ENCODE assay signal across 28 cellular contexts in genomic region chr11:117969160-117969991, GRCh38. TPM values are rescaled to one million over a fixed set of nuclear protein-coding genes. Genes with fewer than 3 reads are reported as not detected.
DNase-seq lines count a peak whose midpoint lies in the region; ATAC-seq and TF ChIP-seq lines count a peak whose summit lies in the region.
"Had no signal": no experiment of that assay in that cellular context is flagged by ENCODE, and none has a peak within 500 bp of the region (broad histone marks: within the 10 kb centered on the region; RNA-seq: fewer than 3 reads in every experiment).

No MANE protein-coding gene starts in this region.

- H4K20me1 ChIP-seq in neural progenitor cell (ENCODE audit: low read depth) = no peaks in the 10 kb centered on the region

- H3K27ac ChIP-seq in CD4-positive, alpha-beta memory T cell (ENCODE audit: low read depth, low read length) = no peak overlapping the region
- H3K27ac ChIP-seq in naive thymus-derived CD4-positive, alpha-beta T cell (ENCODE audit: low read depth, low read length) = no peak overlapping the region
- H3K27ac ChIP-seq in neural progenitor cell = no peak overlapping the region
- H3K27ac ChIP-seq: 22Rv1, foreskin keratinocyte, tibial artery had no signal

- H3K27me3 ChIP-seq in CD4-positive, alpha-beta memory T cell (ENCODE audit: insufficient read depth, low read length) = no peaks in the 10 kb centered on the region
- no peaks in the 10 kb centered on the region for H3K27me3 ChIP-seq in naive thymus-derived CD4-positive, alpha-beta T cell (ENCODE audit: control insufficient read depth in 2 of 2, insufficient read depth in 2 of 2, low read length in 2 of 2)
- no peaks in the 10 kb centered on the region for H3K27me3 ChIP-seq in neural progenitor cell

- TF ChIP-seq CTCF in glutamatergic neuron (IDR thresholded peaks at IDR 0.05; ENCODE audit: partially characterized antibody, unreplicated experiment) (no peak), endothelial cell (IDR thresholded peaks at IDR 0.05; ENCODE audit: unreplicated experiment) (no peak), neural progenitor cell (IDR thresholded peaks at IDR 0.05) (no peak)

- peaks cover 13% of the 10 kb centered on the region for H3K36me3 Mint-ChIP-seq in T-helper 1 cell treated with Interleukin-12 subunit alpha and Interleukin-12 subunit beta and Interleukin-4 antibody, amounts not matched to agents 30 μg/mL and 1 μg/mL, for 36 hours (ENCODE audit: low read depth)
- no peaks in the 10 kb centered on the region for H3K36me3 Mint-ChIP-seq in CD4-positive, alpha-beta memory T cell
- peaks cover 3% of the 10 kb centered on the region for H3K36me3 Mint-ChIP-seq in activated naive CD8-positive, alpha-beta T cell treated with anti-CD3 and anti-CD28 coated beads for 36 hours
- H3K36me3 Mint-ChIP-seq in naive thymus-derived CD4-positive, alpha-beta T cell = peaks cover 0 to 30% (median 0%) of the 10 kb centered on the region in 5 donors
- no peaks in the 10 kb centered on the region for H3K36me3 Mint-ChIP-seq in glutamatergic neuron (ENCODE audit: unreplicated experiment)
- no peaks in the 10 kb centered on the region for H3K36me3 Mint-ChIP-seq in endothelial cell (ENCODE audit: low read depth, unreplicated experiment)
- H3K36me3 Mint-ChIP-seq in neural progenitor cell = no peaks in the 10 kb centered on the region

- no peaks in the 10 kb centered on the region for H3K9me3 ChIP-seq in CD4-positive, alpha-beta memory T cell (ENCODE audit: control insufficient read depth in 1 of 2, low read length in 2 of 2)
- no peaks in the 10 kb centered on the region for H3K9me3 ChIP-seq in naive thymus-derived CD4-positive, alpha-beta T cell (ENCODE audit: control insufficient read depth in 2 of 3, low read length in 3 of 3)
- no peaks in the 10 kb centered on the region for H3K9me3 ChIP-seq in neural progenitor cell (ENCODE audit: low read depth)
- H3K9me3 ChIP-seq: HAP-1, tibial artery had no signal

- peak; percentile 39 for ATAC-seq in naive thymus-derived CD4-positive, alpha-beta T cell
- ATAC-seq: foreskin keratinocyte, Panc1 had no signal

- CTCF ChIA-PET in CD4-positive, alpha-beta memory T cell (lab: Charles Lee; ENCODE audit: partially characterized antibody) = interaction anchor here (0.8 to 24.4 kb wide), 4 partner anchors 8 to 85 kb away, joined by 3 to 402 read pairs (median 4); no protein-coding TSS in a partner anchor
- CTCF ChIA-PET in naive thymus-derived CD4-positive, alpha-beta T cell (lab: Charles Lee) = interaction anchor here (0.7 to 2.3 kb wide), 3 partner anchors 18 to 84 kb away, joined by 3 to 8 read pairs (median 4); no protein-coding TSS in a partner anchor

- intact Hi-C loops in CD4-positive, alpha-beta memory T cell (cut with micrococcal nuclease) = no loop called here
- intact Hi-C loops in naive thymus-derived CD4-positive, alpha-beta T cell (cut with micrococcal nuclease) = no loop called here

- no peak overlapping the region for H3K4me3 ChIP-seq in CD4-positive, alpha-beta memory T cell (ENCODE audit: low read length in 2 of 2)
- H3K4me3 ChIP-seq in naive thymus-derived CD4-positive, alpha-beta T cell (ENCODE audit: low read length) = no peak overlapping the region
- no peak overlapping the region for H3K4me3 ChIP-seq in neural progenitor cell
- H3K4me3 ChIP-seq: HAP-1, tibial artery had no signal

- no peaks in the 10 kb centered on the region for H3K79me2 ChIP-seq in neural progenitor cell (ENCODE audit: low read depth)

- POLR2A ChIA-PET in CD4-positive, alpha-beta memory T cell (lab: Charles Lee; ENCODE audit: partially characterized antibody) = interaction anchor here (2.0 to 51.5 kb wide), 4 partner anchors 10 to 77 kb away, joined by 11 to 2125 read pairs (median 885); partner anchors contain the start of gene IL10RA
- POLR2A ChIA-PET in naive thymus-derived CD4-positive, alpha-beta T cell (lab: Charles Lee) = interaction anchor here (0.8 to 5.4 kb wide), 3 partner anchors 9 to 16 kb away, joined by 3 to 43 read pairs (median 6); no protein-coding TSS in a partner anchor

- H3F3A ChIP-seq in neural progenitor cell (ENCODE audit: low read depth) = no peaks in the 10 kb centered on the region

- H3K27ac Mint-ChIP-seq in T-helper 1 cell treated with Interleukin-12 subunit alpha and Interleukin-12 subunit beta and Interleukin-4 antibody, amounts not matched to agents 30 μg/mL and 1 μg/mL, for 36 hours = peak overlapping the region; percentile 36
- H3K27ac Mint-ChIP-seq in CD4-positive, alpha-beta memory T cell = peak overlapping the region in 6 of 7 donors; percentile 19 to 77 (median 58)
- H3K27ac Mint-ChIP-seq in activated naive CD8-positive, alpha-beta T cell treated with anti-CD3 and anti-CD28 coated beads for 36 hours = peak overlapping the region; percentile 43
- peak overlapping the region in 3 of 9 donors; percentile 6 to 53 (median 43) for H3K27ac Mint-ChIP-seq in naive thymus-derived CD4-positive, alpha-beta T cell
- no peak overlapping the region for H3K27ac Mint-ChIP-seq in glutamatergic neuron (ENCODE audit: unreplicated experiment)
- no peak overlapping the region for H3K27ac Mint-ChIP-seq in endothelial cell (ENCODE audit: unreplicated experiment)
- H3K27ac Mint-ChIP-seq in neural progenitor cell = no peak overlapping the region
- H3K27ac Mint-ChIP-seq: activated B cell treated with CpG ODN at 0.5 μM for 24 hours had no signal

- H3K36me3 ChIP-seq in CD4-positive, alpha-beta memory T cell (ENCODE audit: insufficient read depth, low read length) = no peaks in the 10 kb centered on the region
- H3K36me3 ChIP-seq in naive thymus-derived CD4-positive, alpha-beta T cell (ENCODE audit: control insufficient read depth in 2 of 3, insufficient read depth in 3 of 3, low read length in 3 of 3) = no peaks in the 10 kb centered on the region
- no peaks in the 10 kb centered on the region for H3K36me3 ChIP-seq in neural progenitor cell
- H3K36me3 ChIP-seq: HAP-1, tibial artery had no signal

- H3K9me3 Mint-ChIP-seq in T-helper 1 cell treated with Interleukin-12 subunit alpha and Interleukin-12 subunit beta and Interleukin-4 antibody, amounts not matched to agents 30 μg/mL and 1 μg/mL, for 36 hours = no peaks in the 10 kb centered on the region
- H3K9me3 Mint-ChIP-seq in CD4-positive, alpha-beta memory T cell = peaks cover 0 to 2% (median 0%) of the 10 kb centered on the region in 8 donors
- no peaks in the 10 kb centered on the region for H3K9me3 Mint-ChIP-seq in activated naive CD8-positive, alpha-beta T cell treated with anti-CD3 and anti-CD28 coated beads for 36 hours
- peaks cover 0 to 2% (median 0%) of the 10 kb centered on the region in 11 donors for H3K9me3 Mint-ChIP-seq in naive thymus-derived CD4-positive, alpha-beta T cell
- H3K9me3 Mint-ChIP-seq in glutamatergic neuron (ENCODE audit: unreplicated experiment) (no peaks in the 10 kb centered on the region), endothelial cell (ENCODE audit: unreplicated experiment) (no peaks in the 10 kb centered on the region), neural progenitor cell (no peaks in the 10 kb centered on the region)
- H3K9me3 Mint-ChIP-seq: activated B cell treated with CpG ODN at 0.5 μM for 24 hours; activated T-cell treated with anti-CD3 and anti-CD28 coated beads, Interleukin-2, amount 50 U/mL, for 4 hours; IgD-negative memory B cell had no signal

- H3K4me1 ChIP-seq in CD4-positive, alpha-beta memory T cell (ENCODE audit: insufficient read depth, low read length) = peaks cover 62% of the 10 kb centered on the region
- H3K4me1 ChIP-seq in naive thymus-derived CD4-positive, alpha-beta T cell (ENCODE audit: control insufficient read depth in 2 of 2, insufficient read depth in 2 of 2, low read length in 2 of 2) = peaks cover 48% of the 10 kb centered on the region in 2 donors
- H3K4me1 ChIP-seq in neural progenitor cell = no peaks in the 10 kb centered on the region
- H3K4me1 ChIP-seq: foreskin keratinocyte, HAP-1, tibial artery had no signal

- H3K4me1 Mint-ChIP-seq in T-helper 1 cell treated with Interleukin-12 subunit alpha and Interleukin-12 subunit beta and Interleukin-4 antibody, amounts not matched to agents 30 μg/mL and 1 μg/mL, for 36 hours (ENCODE audit: low read depth) = peaks cover 51% of the 10 kb centered on the region
- H3K4me1 Mint-ChIP-seq in CD4-positive, alpha-beta memory T cell = peaks cover 47 to 61% (median 57%) of the 10 kb centered on the region in 4 donors
- peaks cover 55% of the 10 kb centered on the region for H3K4me1 Mint-ChIP-seq in activated naive CD8-positive, alpha-beta T cell treated with anti-CD3 and anti-CD28 coated beads for 36 hours
- H3K4me1 Mint-ChIP-seq in naive thymus-derived CD4-positive, alpha-beta T cell = peaks cover 38 to 63% (median 59%) of the 10 kb centered on the region in 7 donors
- H3K4me1 Mint-ChIP-seq in glutamatergic neuron (ENCODE audit: low read depth, unreplicated experiment) = no peaks in the 10 kb centered on the region
- H3K4me1 Mint-ChIP-seq in endothelial cell (ENCODE audit: unreplicated experiment) = peaks cover 42% of the 10 kb centered on the region
- peaks cover 3% of the 10 kb centered on the region for H3K4me1 Mint-ChIP-seq in neural progenitor cell

- DNase-seq in T-helper 1 cell (no peak), glutamatergic neuron (no peak), endothelial cell (ENCODE audit: low spot score) (no peak), neural progenitor cell (ENCODE audit: low spot score) (no peak)
- no peak for DNase-seq in CD4-positive, alpha-beta memory T cell
- DNase-seq in activated naive CD8-positive, alpha-beta T cell treated with anti-CD3 and anti-CD28 coated beads for 36 hours = no peak
- DNase-seq in naive thymus-derived CD4-positive, alpha-beta T cell = no peak
- DNase-seq: activated B cell treated with CpG ODN at 0.5 μM for 24 hours; activated naive CD4-positive, alpha-beta T cell; activated T-cell treated with anti-CD3 and anti-CD28 coated beads, Interleukin-2, amount 50 U/mL, for 4 hours; amniotic stem cell; COR-L47; effector CD8-positive, alpha-beta T cell; foreskin keratinocyte; mammary epithelial cell; NCI-H1092 treated with DMSO at 0.1 percent for 48 hours; NCI-H2029 treated with DMSO at 0.1 percent for 48 hours; NCI-H2227 treated with DMSO at 0.1 percent for 48 hours; NCI-H526 treated with DMSO at 0.1 percent for 48 hours; occipital lobe; SHP77 had no signal

- no peak overlapping the region for H3K9ac ChIP-seq in neural progenitor cell

- no peak overlapping the region for H3K4me2 ChIP-seq in neural progenitor cell

- H3K4me3 Mint-ChIP-seq in T-helper 1 cell treated with Interleukin-12 subunit alpha and Interleukin-12 subunit beta and Interleukin-4 antibody, amounts not matched to agents 30 μg/mL and 1 μg/mL, for 36 hours = no peak overlapping the region
- H3K4me3 Mint-ChIP-seq in CD4-positive, alpha-beta memory T cell = peak overlapping the region in 7 of 8 donors; percentile 1 to 89 (median 56)
- H3K4me3 Mint-ChIP-seq in activated naive CD8-positive, alpha-beta T cell treated with anti-CD3 and anti-CD28 coated beads for 36 hours = no peak overlapping the region
- peak overlapping the region in 5 of 10 donors; percentile 17 to 80 (median 52) for H3K4me3 Mint-ChIP-seq in naive thymus-derived CD4-positive, alpha-beta T cell
- H3K4me3 Mint-ChIP-seq in glutamatergic neuron (ENCODE audit: unreplicated experiment) (no peak overlapping the region), endothelial cell (ENCODE audit: unreplicated experiment) (no peak overlapping the region), neural progenitor cell (no peak overlapping the region)
- H3K4me3 Mint-ChIP-seq: activated B cell treated with CpG ODN at 0.5 μM for 24 hours; activated T-cell treated with anti-CD3 and anti-CD28 coated beads, Interleukin-2, amount 50 U/mL, for 4 hours had no signal

- no peaks in the 10 kb centered on the region for H3K27me3 Mint-ChIP-seq in T-helper 1 cell treated with Interleukin-12 subunit alpha and Interleukin-12 subunit beta and Interleukin-4 antibody, amounts not matched to agents 30 μg/mL and 1 μg/mL, for 36 hours (ENCODE audit: low read depth)
- no peaks in the 10 kb centered on the region for H3K27me3 Mint-ChIP-seq in CD4-positive, alpha-beta memory T cell
- no peaks in the 10 kb centered on the region for H3K27me3 Mint-ChIP-seq in activated naive CD8-positive, alpha-beta T cell treated with anti-CD3 and anti-CD28 coated beads for 36 hours
- no peaks in the 10 kb centered on the region for H3K27me3 Mint-ChIP-seq in naive thymus-derived CD4-positive, alpha-beta T cell
- H3K27me3 Mint-ChIP-seq in glutamatergic neuron (ENCODE audit: unreplicated experiment) (no peaks in the 10 kb centered on the region), endothelial cell (ENCODE audit: unreplicated experiment) (peaks cover 2% of the 10 kb centered on the region), neural progenitor cell (ENCODE audit: insufficient read depth, low read depth) (peaks cover 2% of the 10 kb centered on the region)
- H3K27me3 Mint-ChIP-seq: activated B cell treated with CpG ODN at 0.5 μM for 24 hours, IgD-negative memory B cell had no signal

- no peak overlapping the region for H2AFZ ChIP-seq in neural progenitor cell (replicated peaks)

RNA-seq across cellular contexts. Expression of gene IL10RA, which starts 16.8 kb away (rescaled TPM):
- 100 to 1,000 TPM; 398 to 406 TPM for total RNA-seq in CD4-positive, alpha-beta memory T cell
- 100 to 1,000 TPM; 362 to 468 TPM for polyA plus RNA-seq in CD4-positive, alpha-beta memory T cell
- total RNA-seq in activated naive CD8-positive, alpha-beta T cell treated with anti-CD3 and anti-CD28 coated beads for 36 hours = 10 to 100 TPM; 39.6 to 41.2 TPM
- total RNA-seq in naive thymus-derived CD4-positive, alpha-beta T cell = 100 to 1,000 TPM; 154 to 300 (median 184) TPM
- polyA plus RNA-seq in naive thymus-derived CD4-positive, alpha-beta T cell = 100 to 1,000 TPM in 1 of 2 donors, 10 to 100 TPM in 1; 85.2 to 163 TPM
- total RNA-seq in glutamatergic neuron (ENCODE audit: unreplicated experiment) (5.8 TPM), endothelial cell (ENCODE audit: unreplicated experiment) (0.82 TPM), neural progenitor cell (ENCODE audit: low replicate concordance) (0.12 TPM in 1 of 2 replicates, not detected in the other)
- total RNA-seq: mammary epithelial cell had no signal
- polyA plus RNA-seq: foreskin keratinocyte had no signal

RNA-seq across cellular contexts. Expression of gene TMPRSS13, which starts 40.2 kb away (rescaled TPM):
- total RNA-seq in CD4-positive, alpha-beta memory T cell = 1 to 10 TPM; 3.7 to 4.0 TPM
- polyA plus RNA-seq in CD4-positive, alpha-beta memory T cell = under 1 TPM; 0.45 to 0.94 TPM
- total RNA-seq in activated naive CD8-positive, alpha-beta T cell treated with anti-CD3 and anti-CD28 coated beads for 36 hours = 1 to 10 TPM; 1.9 to 3.4 TPM
- 1 to 10 TPM; 2.4 to 4.1 (median 3.1) TPM for total RNA-seq in naive thymus-derived CD4-positive, alpha-beta T cell
- polyA plus RNA-seq in naive thymus-derived CD4-positive, alpha-beta T cell = under 1 TPM; 0.47 to 0.66 TPM
- total RNA-seq in glutamatergic neuron (ENCODE audit: unreplicated experiment) = 0.32 TPM
- total RNA-seq in endothelial cell (ENCODE audit: unreplicated experiment) = 1.8 TPM
- total RNA-seq in neural progenitor cell (ENCODE audit: low replicate concordance) = 0.22 TPM in 1 of 2 replicates, not detected in the other
- total RNA-seq: pulmonary artery endothelial cell had no signal

Comparison
In these comparisons a context has a peak if more than half of its experiments do, and no peak if none do; other contexts are left out.
1. H3K27ac Mint-ChIP-seq: peak in T-helper 1 cell treated with Interleukin-12 subunit alpha and Interleukin-12 subunit beta and Interleukin-4 antibody, amounts not matched to agents 30 μg/mL and 1 μg/mL, for 36 hours (single experiment), CD4-positive, alpha-beta memory T cell (6 of 7) and activated naive CD8-positive, alpha-beta T cell treated with anti-CD3 and anti-CD28 coated beads for 36 hours (single experiment); none in glutamatergic neuron (single experiment), endothelial cell (single experiment) and neural progenitor cell (single experiment).
2. H3K4me3 Mint-ChIP-seq: peak in CD4-positive, alpha-beta memory T cell (7 of 8); none in T-helper 1 cell treated with Interleukin-12 subunit alpha and Interleukin-12 subunit beta and Interleukin-4 antibody, amounts not matched to agents 30 μg/mL and 1 μg/mL, for 36 hours (single experiment), activated naive CD8-positive, alpha-beta T cell treated with anti-CD3 and anti-CD28 coated beads for 36 hours (single experiment), glutamatergic neuron (single experiment), endothelial cell (single experiment) and neural progenitor cell (single experiment).